Comparison of ENCODE assay signal across 9 cellular contexts in genomic region chr6:125818225-125818657, GRCh38. TPM values are rescaled to one million over a fixed set of nuclear protein-coding genes. Genes with fewer than 3 reads are reported as not detected.
DNase-seq lines count a peak whose midpoint lies in the region; ATAC-seq and TF ChIP-seq lines count a peak whose summit lies in the region.
"Had no signal": no experiment of that assay in that cellular context is flagged by ENCODE, and none has a peak within 500 bp of the region (broad histone marks: within the 10 kb centered on the region; RNA-seq: fewer than 3 reads in every experiment).

No MANE protein-coding gene starts in this region.

- no peaks in the 10 kb centered on the region for H3K27me3 ChIP-seq in adipocyte (replicated peaks; ENCODE audit: control insufficient read depth, insufficient read depth, low read length)

- H3K36me3 Mint-ChIP-seq in osteocyte (ENCODE audit: unreplicated experiment): peaks cover 29% of the 10 kb centered on the region

- peaks cover 50% of the 10 kb centered on the region for H3K4me1 Mint-ChIP-seq in osteocyte (ENCODE audit: unreplicated experiment)

- H3K4me3 ChIP-seq in GM12865 (ENCODE audit: low read depth, low read length) (peak overlapping the region; percentile 39), adipocyte (ENCODE audit: low read length) (peak overlapping the region; percentile 70)
- H3K4me3 ChIP-seq: lung had no signal

- peak; percentile 54 for ATAC-seq in GM21723 (IDR thresholded peaks at IDR 0.05; ENCODE audit: unreplicated experiment)

- peaks cover 41% of the 10 kb centered on the region for H3K36me3 ChIP-seq in adipocyte (ENCODE audit: control insufficient read depth, insufficient read depth, low read length, severe bottlenecking)

- DNase-seq in GM12865 (ENCODE audit: low read depth): peak; percentile 46
- DNase-seq in adipocyte (ENCODE audit: low read depth): peak; percentile 52
- no peak for DNase-seq in osteocyte (ENCODE audit: extremely low spot score, unreplicated experiment)
- DNase-seq in HCEC 1CT: no peak
- no peak for DNase-seq in superior temporal gyrus (ENCODE audit: extremely low spot score)
- DNase-seq in erythroblast (lab: John Stamatoyannopoulos, UW): no peak
- no peak for DNase-seq in COLO829 (ENCODE audit: low spot score)

- TF ChIP-seq POLR2A in erythroblast (IDR thresholded peaks at IDR 0.05; ENCODE audit: low read length): no peak

- peak overlapping the region; percentile 58 for H3K4me3 Mint-ChIP-seq in osteocyte (ENCODE audit: unreplicated experiment)

- no peaks in the 10 kb centered on the region for H3K27me3 Mint-ChIP-seq in osteocyte (ENCODE audit: unreplicated experiment)

- H3K9me3 ChIP-seq in adipocyte (ENCODE audit: control insufficient read depth, low read length): no peaks in the 10 kb centered on the region

- H3K9ac ChIP-seq in adipocyte (ENCODE audit: low read length): peak overlapping the region; percentile 86

- peak overlapping the region; percentile 85 for H3K27ac Mint-ChIP-seq in osteocyte (ENCODE audit: unreplicated experiment)

- H3K4me1 ChIP-seq in adipocyte (ENCODE audit: control insufficient read depth, insufficient read depth, low read length): peaks cover 76% of the 10 kb centered on the region

- H3K9me3 Mint-ChIP-seq in osteocyte (ENCODE audit: unreplicated experiment): no peaks in the 10 kb centered on the region

- TF ChIP-seq CTCF in GM12865 (IDR thresholded peaks at IDR 0.05; ENCODE audit: insufficient read depth, low read depth, low read length, missing control alignments) (no peak), osteocyte (IDR thresholded peaks at IDR 0.05) (no peak)

RNA-seq across cellular contexts. Expression of gene NCOA7, which starts 27.5 kb away (rescaled TPM):
- total RNA-seq in osteocyte: 63.5 and 65.7 TPM in 2 replicates

Comparison
In these comparisons a context has a peak if more than half of its experiments do, and no peak if none do; other contexts are left out.
1. DNase-seq: peak in GM12865 (single experiment) and adipocyte (single experiment); none in osteocyte (single experiment), HCEC 1CT (single experiment), superior temporal gyrus (single experiment), erythroblast (0 of 2) and COLO829 (single experiment).